ENCODE assay signal across 1 cellular context in genomic region chr20:48723308-48724264, GRCh38.
A peak's percentile ranks its signal among the peaks of the same experiment; 100 is the strongest.
TF ChIP-seq lines count a peak whose summit lies in the region.

No MANE protein-coding gene starts in this region.

TF ChIP-seq in HepG2, 621 proteins besides CTCF, POLR2A, EP300 and RAD21 (continued from another document and continues in another):
- TF ChIP-seq UBTF (CRISPR knock-in tag; IDR thresholded peaks at IDR 0.05) = peak; percentile 78; the same call in 1 of the 2 replicates
- TF ChIP-seq PAF1 (CRISPR knock-in tag; IDR thresholded peaks at IDR 0.05) = no peak
- TF ChIP-seq ZNF3 (CRISPR knock-in tag; IDR thresholded peaks at IDR 0.05) = no peak
- TF ChIP-seq MXI1 (IDR thresholded peaks at IDR 0.05; ENCODE audit: borderline replicate concordance, low read depth, low read length) = no peak
- TF ChIP-seq, protein P1, sequence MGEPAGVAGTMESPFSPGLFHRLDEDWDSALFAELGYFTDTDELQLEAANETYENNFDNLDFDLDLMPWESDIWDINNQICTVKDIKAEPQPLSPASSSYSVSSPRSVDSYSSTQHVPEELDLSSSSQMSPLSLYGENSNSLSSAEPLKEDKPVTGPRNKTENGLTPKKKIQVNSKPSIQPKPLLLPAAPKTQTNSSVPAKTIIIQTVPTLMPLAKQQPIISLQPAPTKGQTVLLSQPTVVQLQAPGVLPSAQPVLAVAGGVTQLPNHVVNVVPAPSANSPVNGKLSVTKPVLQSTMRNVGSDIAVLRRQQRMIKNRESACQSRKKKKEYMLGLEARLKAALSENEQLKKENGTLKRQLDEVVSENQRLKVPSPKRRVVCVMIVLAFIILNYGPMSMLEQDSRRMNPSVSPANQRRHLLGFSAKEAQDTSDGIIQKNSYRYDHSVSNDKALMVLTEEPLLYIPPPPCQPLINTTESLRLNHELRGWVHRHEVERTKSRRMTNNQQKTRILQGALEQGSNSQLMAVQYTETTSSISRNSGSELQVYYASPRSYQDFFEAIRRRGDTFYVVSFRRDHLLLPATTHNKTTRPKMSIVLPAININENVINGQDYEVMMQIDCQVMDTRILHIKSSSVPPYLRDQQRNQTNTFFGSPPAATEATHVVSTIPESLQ (CRISPR knock-in tag; conservative IDR thresholded peaks at IDR 0.05) = no peak
- peak; percentile 45 for TF ChIP-seq HNRNPLL (IDR thresholded peaks at IDR 0.05; ENCODE audit: low read depth, low read length, poor library complexity, severe bottlenecking)
- TF ChIP-seq REXO4 (CRISPR knock-in tag; IDR thresholded peaks at IDR 0.05; ENCODE audit: borderline replicate concordance) = no peak
- TF ChIP-seq KAT8 (CRISPR knock-in tag; IDR thresholded peaks at IDR 0.05) = peak; percentile 33; the same call in 1 of the 2 replicates
- no peak; the same call in 1 of the 2 replicates for TF ChIP-seq ZNF770 (CRISPR knock-in tag; IDR thresholded peaks at IDR 0.05)
- TF ChIP-seq KLF9 (CRISPR knock-in tag; IDR thresholded peaks at IDR 0.05; ENCODE audit: low read depth) = 0 out of 2 replicates have a peak, but pooled peaks have one; percentile 30
- 0 out of 2 replicates have a peak, but pooled peaks have one; percentile 19 for TF ChIP-seq BORCS8-MEF2B (CRISPR knock-in tag; IDR thresholded peaks at IDR 0.05)
- no peak; the same call in none of the 2 replicates for TF ChIP-seq ZNF574 (CRISPR knock-in tag; IDR thresholded peaks at IDR 0.05)
- TF ChIP-seq GATAD2A (CRISPR knock-in tag; IDR thresholded peaks at IDR 0.05) = peak; percentile 17; the same call in 1 of the 2 replicates
- TF ChIP-seq ZNF720 (CRISPR knock-in tag; IDR thresholded peaks at IDR 0.05) = no peak
- no peak for TF ChIP-seq ZNF10 (CRISPR knock-in tag; IDR thresholded peaks at IDR 0.05; ENCODE audit: borderline replicate concordance, low read depth)
- TF ChIP-seq, protein P2, sequence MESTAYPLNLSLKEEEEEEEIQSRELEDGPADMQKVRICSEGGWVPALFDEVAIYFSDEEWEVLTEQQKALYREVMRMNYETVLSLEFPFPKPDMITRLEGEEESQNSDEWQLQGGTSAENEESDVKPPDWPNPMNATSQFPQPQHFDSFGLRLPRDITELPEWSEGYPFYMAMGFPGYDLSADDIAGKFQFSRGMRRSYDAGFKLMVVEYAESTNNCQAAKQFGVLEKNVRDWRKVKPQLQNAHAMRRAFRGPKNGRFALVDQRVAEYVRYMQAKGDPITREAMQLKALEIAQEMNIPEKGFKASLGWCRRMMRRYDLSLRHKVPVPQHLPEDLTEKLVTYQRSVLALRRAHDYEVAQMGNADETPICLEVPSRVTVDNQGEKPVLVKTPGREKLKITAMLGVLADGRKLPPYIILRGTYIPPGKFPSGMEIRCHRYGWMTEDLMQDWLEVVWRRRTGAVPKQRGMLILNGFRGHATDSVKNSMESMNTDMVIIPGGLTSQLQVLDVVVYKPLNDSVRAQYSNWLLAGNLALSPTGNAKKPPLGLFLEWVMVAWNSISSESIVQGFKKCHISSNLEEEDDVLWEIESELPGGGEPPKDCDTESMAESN (CRISPR knock-in tag; conservative IDR thresholded peaks at IDR 0.05) = no peak; the same call in 1 of the 2 replicates
- peak; percentile 66; the same call in 1 of the 2 replicates for TF ChIP-seq ZNF740 (CRISPR knock-in tag; IDR thresholded peaks at IDR 0.05)
- no peak for TF ChIP-seq GTF2F1 (IDR thresholded peaks at IDR 0.05; ENCODE audit: low read length)
- TF ChIP-seq ZFP41 (CRISPR knock-in tag; IDR thresholded peaks at IDR 0.05; ENCODE audit: borderline replicate concordance) = no peak; the same call in 1 of the 2 replicates
- TF ChIP-seq BCL6 (CRISPR knock-in tag; IDR thresholded peaks at IDR 0.05) = no peak
- TF ChIP-seq, protein P3, sequence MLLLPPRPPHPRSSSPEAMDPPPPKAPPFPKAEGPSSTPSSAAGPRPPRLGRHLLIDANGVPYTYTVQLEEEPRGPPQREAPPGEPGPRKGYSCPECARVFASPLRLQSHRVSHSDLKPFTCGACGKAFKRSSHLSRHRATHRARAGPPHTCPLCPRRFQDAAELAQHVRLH (CRISPR knock-in tag; IDR thresholded peaks at IDR 0.05; ENCODE audit: borderline replicate concordance, low read depth) = 0 out of 2 replicates have a peak, but pooled peaks have one; percentile 32
- no peak for TF ChIP-seq CHD2 (IDR thresholded peaks at IDR 0.05; ENCODE audit: low read depth, low read length)
- TF ChIP-seq KLF6 (CRISPR knock-in tag; IDR thresholded peaks at IDR 0.05) = no peak; the same call in 1 of the 2 replicates
- no peak for TF ChIP-seq GPN1 (CRISPR knock-in tag; IDR thresholded peaks at IDR 0.05; ENCODE audit: borderline replicate concordance)
- TF ChIP-seq ELK4 (CRISPR knock-in tag; IDR thresholded peaks at IDR 0.05; ENCODE audit: borderline replicate concordance) = no peak
- no peak; the same call in 1 of the 2 replicates for TF ChIP-seq TARDBP (CRISPR knock-in tag; IDR thresholded peaks at IDR 0.05)
- no peak for TF ChIP-seq MBD4 (IDR thresholded peaks at IDR 0.05; ENCODE audit: borderline replicate concordance, low read length)
- no peak for TF ChIP-seq U2AF1 (optimal IDR thresholded peaks at IDR 0.05; ENCODE audit: low read depth, low read length)
- TF ChIP-seq MAF1 (CRISPR knock-in tag; IDR thresholded peaks at IDR 0.05; ENCODE audit: borderline replicate concordance) = no peak
- no peak for TF ChIP-seq SOX13 (IDR thresholded peaks at IDR 0.05)
- no peak for TF ChIP-seq SOX13 (CRISPR knock-in tag; conservative IDR thresholded peaks at IDR 0.05 in 1 of 2, IDR thresholded peaks at IDR 0.05 in 1 of 2)
- TF ChIP-seq, protein P4, sequence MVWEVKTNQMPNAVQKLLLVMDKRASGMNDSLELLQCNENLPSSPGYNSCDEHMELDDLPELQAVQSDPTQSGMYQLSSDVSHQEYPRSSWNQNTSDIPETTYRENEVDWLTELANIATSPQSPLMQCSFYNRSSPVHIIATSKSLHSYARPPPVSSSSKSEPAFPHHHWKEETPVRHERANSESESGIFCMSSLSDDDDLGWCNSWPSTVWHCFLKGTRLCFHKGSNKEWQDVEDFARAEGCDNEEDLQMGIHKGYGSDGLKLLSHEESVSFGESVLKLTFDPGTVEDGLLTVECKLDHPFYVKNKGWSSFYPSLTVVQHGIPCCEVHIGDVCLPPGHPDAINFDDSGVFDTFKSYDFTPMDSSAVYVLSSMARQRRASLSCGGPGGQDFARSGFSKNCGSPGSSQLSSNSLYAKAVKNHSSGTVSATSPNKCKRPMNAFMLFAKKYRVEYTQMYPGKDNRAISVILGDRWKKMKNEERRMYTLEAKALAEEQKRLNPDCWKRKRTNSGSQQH (CRISPR knock-in tag; IDR thresholded peaks at IDR 0.05; ENCODE audit: low read depth) = no peak
- TF ChIP-seq GFI1 (CRISPR knock-in tag; IDR thresholded peaks at IDR 0.05; ENCODE audit: borderline replicate concordance) = peak; percentile 64; the same call in 1 of the 2 replicates
- TF ChIP-seq ZNF549 (CRISPR knock-in tag; IDR thresholded peaks at IDR 0.05) = no peak
- TF ChIP-seq ZNF639 (CRISPR knock-in tag; conservative IDR thresholded peaks at IDR 0.05) = no peak
- no peak; the same call in 1 of the 2 replicates for TF ChIP-seq ZBTB26 (CRISPR knock-in tag; IDR thresholded peaks at IDR 0.05; ENCODE audit: borderline replicate concordance)
- 0 out of 2 replicates have a peak, but pooled peaks have one; percentile 38 for TF ChIP-seq ZNF558 (CRISPR knock-in tag; IDR thresholded peaks at IDR 0.05; ENCODE audit: borderline replicate concordance)
- 0 out of 2 replicates have a peak, but pooled peaks have one; percentile 51 for TF ChIP-seq ZNF430 (CRISPR knock-in tag; IDR thresholded peaks at IDR 0.05)
- TF ChIP-seq FOXA3 (CRISPR knock-in tag; IDR thresholded peaks at IDR 0.05) = peak; percentile 36
- TF ChIP-seq MED13 (CRISPR knock-in tag; IDR thresholded peaks at IDR 0.05) = no peak
- 0 out of 2 replicates have a peak, but pooled peaks have one; percentile 14 for TF ChIP-seq HMG20B (CRISPR knock-in tag; conservative IDR thresholded peaks at IDR 0.05)
- TF ChIP-seq, protein P5, sequence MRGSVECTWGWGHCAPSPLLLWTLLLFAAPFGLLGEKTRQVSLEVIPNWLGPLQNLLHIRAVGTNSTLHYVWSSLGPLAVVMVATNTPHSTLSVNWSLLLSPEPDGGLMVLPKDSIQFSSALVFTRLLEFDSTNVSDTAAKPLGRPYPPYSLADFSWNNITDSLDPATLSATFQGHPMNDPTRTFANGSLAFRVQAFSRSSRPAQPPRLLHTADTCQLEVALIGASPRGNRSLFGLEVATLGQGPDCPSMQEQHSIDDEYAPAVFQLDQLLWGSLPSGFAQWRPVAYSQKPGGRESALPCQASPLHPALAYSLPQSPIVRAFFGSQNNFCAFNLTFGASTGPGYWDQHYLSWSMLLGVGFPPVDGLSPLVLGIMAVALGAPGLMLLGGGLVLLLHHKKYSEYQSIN (CRISPR knock-in tag; IDR thresholded peaks at IDR 0.05; ENCODE audit: borderline replicate concordance) = no peak
- no peak; the same call in 1 of the 2 replicates for TF ChIP-seq ZNF124 (CRISPR knock-in tag; IDR thresholded peaks at IDR 0.05)
- no peak for TF ChIP-seq SMARCC2 (IDR thresholded peaks at IDR 0.05)
